ENCODE assay signal across 15 cellular contexts in genomic region chr1:161206411-161207140, GRCh38. TPM values are rescaled to one million over a fixed set of nuclear protein-coding genes. Genes with fewer than 3 reads are reported as not detected.
DNase-seq lines count a peak whose midpoint lies in the region; ATAC-seq, FAIRE-seq and TF ChIP-seq lines count a peak whose summit lies in the region.
"Had no signal": no experiment of that assay in that cellular context is flagged by ENCODE, and none has a peak within 500 bp of the region (broad histone marks: within the 10 kb centered on the region; RNA-seq: fewer than 3 reads in every experiment).

No MANE protein-coding gene starts in this region.

- no peak overlapping the region for H3K4me3 Mint-ChIP-seq in activated CD4-positive, alpha-beta T cell treated with anti-CD3 and anti-CD28 coated beads for 36 hours
- no peak overlapping the region for H3K4me3 Mint-ChIP-seq in activated T-cell treated with anti-CD3 and anti-CD28 coated beads, Interleukin-2, amount 50 U/mL, for 4 hours

- peaks cover 53% of the 10 kb centered on the region for H3K36me3 Mint-ChIP-seq in activated CD4-positive, alpha-beta T cell treated with anti-CD3 and anti-CD28 coated beads for 36 hours (ENCODE audit: low read depth)
- H3K36me3 Mint-ChIP-seq in activated T-cell treated with anti-CD3 and anti-CD28 coated beads, Interleukin-2, amount 50 U/mL, for 4 hours (ENCODE audit: insufficient read depth), result peaks cover 30% of the 10 kb centered on the region

- peak overlapping the region; percentile 15 for H3K27ac Mint-ChIP-seq in activated CD4-positive, alpha-beta T cell treated with anti-CD3 and anti-CD28 coated beads for 36 hours

- no peaks in the 10 kb centered on the region for H3K9me3 Mint-ChIP-seq in activated CD4-positive, alpha-beta T cell treated with anti-CD3 and anti-CD28 coated beads for 36 hours (ENCODE audit: low read depth)
- H3K9me3 Mint-ChIP-seq in activated T-cell treated with anti-CD3 and anti-CD28 coated beads, Interleukin-2, amount 50 U/mL, for 4 hours, result no peaks in the 10 kb centered on the region

- H3K4me1 ChIP-seq in colonic mucosa (no peaks in the 10 kb centered on the region), kidney (ENCODE audit: control insufficient read depth in 1 of 2, insufficient read depth in 1 of 2, low read depth in 1 of 2, low read length in 2 of 2) (peaks cover 20 to 23% of the 10 kb centered on the region in 2 donors), stomach smooth muscle (ENCODE audit: control insufficient read depth, insufficient read depth, low read length) (peaks cover 15% of the 10 kb centered on the region)

- H3K36me3 ChIP-seq in colonic mucosa, result peaks cover 11% of the 10 kb centered on the region
- H3K36me3 ChIP-seq in kidney (ENCODE audit: control insufficient read depth in 1 of 2, insufficient read depth in 2 of 2, low read length in 2 of 2), result peaks cover 25 to 55% of the 10 kb centered on the region in 2 donors
- H3K36me3 ChIP-seq in stomach smooth muscle (ENCODE audit: control insufficient read depth in 2 of 2, insufficient read depth in 2 of 2, low read length in 2 of 2), result peaks cover 31 to 43% of the 10 kb centered on the region in 2 donors

- H3K27me3 Mint-ChIP-seq in activated CD4-positive, alpha-beta T cell treated with anti-CD3 and anti-CD28 coated beads for 36 hours, result no peaks in the 10 kb centered on the region
- H3K27me3 Mint-ChIP-seq in activated T-cell treated with anti-CD3 and anti-CD28 coated beads, Interleukin-2, amount 50 U/mL, for 4 hours (ENCODE audit: low read depth), result no peaks in the 10 kb centered on the region

- ATAC-seq in activated CD4-positive, alpha-beta T cell treated with anti-CD3 and anti-CD28 coated beads for 36 hours, result no peak
- ATAC-seq in GM18517 (IDR thresholded peaks at IDR 0.05; ENCODE audit: unreplicated experiment), result no peak
- no peak for ATAC-seq in activated T-cell treated with anti-CD3 and anti-CD28 coated beads, Interleukin-2, amount 50 U/mL, for 4 hours

- H3K4me3 ChIP-seq in colonic mucosa, result no peak overlapping the region
- H3K4me3 ChIP-seq in kidney (ENCODE audit: low read length in 2 of 2), result no peak overlapping the region
- H3K4me3 ChIP-seq in stomach smooth muscle (ENCODE audit: low read length in 2 of 2), result no peak overlapping the region

- H3K9ac ChIP-seq in colonic mucosa (ENCODE audit: low read depth in 2 of 2, low read length in 2 of 2) (peak overlapping the region in 1 of 2 donors; percentile 51), kidney (ENCODE audit: low read length in 2 of 2) (peak overlapping the region in 1 of 2 donors; percentile 42), stomach smooth muscle (ENCODE audit: low read length in 2 of 2) (peak overlapping the region; percentile 13 to 42)

- peak overlapping the region; percentile 44 for H3K27ac ChIP-seq in colonic mucosa
- peak overlapping the region; percentile 74 to 92 for H3K27ac ChIP-seq in kidney (ENCODE audit: low read depth in 2 of 2, low read length in 2 of 2)
- peak overlapping the region; percentile 69 for H3K27ac ChIP-seq in stomach smooth muscle (ENCODE audit: low read length)

- peaks cover 41% of the 10 kb centered on the region for H3K4me1 Mint-ChIP-seq in activated CD4-positive, alpha-beta T cell treated with anti-CD3 and anti-CD28 coated beads for 36 hours
- peaks cover 53% of the 10 kb centered on the region for H3K4me1 Mint-ChIP-seq in activated T-cell treated with anti-CD3 and anti-CD28 coated beads, Interleukin-2, amount 50 U/mL, for 4 hours (ENCODE audit: low read depth)

- POLR2A ChIA-PET in activated CD4-positive, alpha-beta T cell treated with anti-CD3 and anti-CD28 coated beads for 36 hours (lab: Charles Lee), result no interaction called here

- FAIRE-seq in kidney (lab: Jason Lieb, UNC), result no peak
- FAIRE-seq: bronchial epithelial cell had no signal

- TF ChIP-seq CTCF in colonic mucosa (IDR thresholded peaks at IDR 0.05) (no peak), kidney (IDR thresholded peaks at IDR 0.05; ENCODE audit: borderline replicate concordance, extremely low read depth, insufficient read depth) (no peak)

- H3K9me3 ChIP-seq in colonic mucosa (no peaks in the 10 kb centered on the region), kidney (ENCODE audit: control insufficient read depth in 1 of 2, low read length in 2 of 2) (no peaks in the 10 kb centered on the region), stomach smooth muscle (ENCODE audit: control insufficient read depth in 2 of 2, low read length in 2 of 2) (no peaks in the 10 kb centered on the region)
- H3K9me3 ChIP-seq: Caco-2 had no signal

- intact Hi-C loops in activated CD4-positive, alpha-beta T cell treated with anti-CD3 and anti-CD28 coated beads for 36 hours (cut with DNase I, micrococcal nuclease), result no loop called here
- intact Hi-C loops in colonic mucosa (cut with DNase I) (no loop called here), kidney (cut with DNase I) (no loop called here)

- H3K27me3 ChIP-seq in colonic mucosa (no peaks in the 10 kb centered on the region), stomach smooth muscle (ENCODE audit: control insufficient read depth in 1 of 2, insufficient read depth in 2 of 2, low read length in 2 of 2) (no peaks in the 10 kb centered on the region)

- DNase-seq in activated CD4-positive, alpha-beta T cell treated with anti-CD3 and anti-CD28 coated beads for 36 hours, result no peak
- DNase-seq in activated CD4-positive, alpha-beta T cell treated with anti-CD3 and anti-CD28 coated beads for 1 hour, result no peak
- no peak for DNase-seq in colonic mucosa
- peak; percentile 35 for DNase-seq in kidney
- no peak for DNase-seq in middle frontal gyrus (ENCODE audit: extremely low spot score, low spot score)
- DNase-seq in activated T-cell treated with anti-CD3 and anti-CD28 coated beads, Interleukin-2, amount 50 U/mL, for 4 hours, result no peak
- DNase-seq: 8988T, Caco-2, foreskin melanocyte, NCI-H2227 treated with DMSO at 0.1 percent for 48 hours had no signal

- CTCF ChIA-PET in activated CD4-positive, alpha-beta T cell treated with anti-CD3 and anti-CD28 coated beads for 36 hours (lab: Charles Lee), result interaction anchor here (0.5 to 7.2 kb wide), 13 partner anchors 9 to 233 kb away, joined by 3 to 89 read pairs (median 3); partner anchors contain the start of genes APOA2, FCER1G, PPOX and TOMM40L

RNA-seq across cellular contexts. Expression of gene NDUFS2, which starts 4.4 kb away (rescaled TPM):
- 10 to 100 TPM; 71.8 to 92.0 TPM for total RNA-seq in activated CD4-positive, alpha-beta T cell treated with anti-CD3 and anti-CD28 coated beads for 36 hours
- 100 to 1,000 TPM; 167 to 169 TPM for total RNA-seq in colonic mucosa
- 92.7 TPM for total RNA-seq in kidney
- 197 TPM for polyA plus RNA-seq in kidney (ENCODE audit: insufficient read depth, low read depth, low replicate concordance)
- 10 to 100 TPM; 70.7 to 80.5 (median 73.2) TPM for total RNA-seq in activated T-cell treated with anti-CD3 and anti-CD28 coated beads, Interleukin-2, amount 50 U/mL, for 4 hours

RNA-seq across cellular contexts. Expression of gene ADAMTS4, which starts 7.7 kb away (rescaled TPM):
- total RNA-seq in activated CD4-positive, alpha-beta T cell treated with anti-CD3 and anti-CD28 coated beads for 36 hours, result under 1 TPM; 0.40 to 0.71 TPM
- 10 to 100 TPM in 1 of 2 donors, under 1 TPM in 1; 0.57 to 14.0 TPM for total RNA-seq in colonic mucosa
- total RNA-seq in kidney, result 14.0 TPM
- polyA plus RNA-seq in kidney (ENCODE audit: insufficient read depth, low read depth, low replicate concordance), result 0.26 TPM
- 1 to 10 TPM in 1 of 3 donors, under 1 TPM in 2; 0.34 to 1.1 (median 0.63) TPM for total RNA-seq in activated T-cell treated with anti-CD3 and anti-CD28 coated beads, Interleukin-2, amount 50 U/mL, for 4 hours

RNA-seq across cellular contexts. Expression of gene FCER1G, which starts 8.5 kb away (rescaled TPM):
- total RNA-seq in activated CD4-positive, alpha-beta T cell treated with anti-CD3 and anti-CD28 coated beads for 36 hours, result 1 to 10 TPM in 1 of 2 experiments, under 1 TPM in 1; 0.98 to 2.2 TPM
- total RNA-seq in colonic mucosa (10 to 100 TPM in 1 of 2 donors, 1 to 10 TPM in 1; 6.6 to 16.0 TPM), kidney (43.4 TPM)
- polyA plus RNA-seq in kidney (ENCODE audit: insufficient read depth, low read depth, low replicate concordance), result 38.9 TPM
- total RNA-seq in activated T-cell treated with anti-CD3 and anti-CD28 coated beads, Interleukin-2, amount 50 U/mL, for 4 hours, result 1 to 10 TPM in 1 of 3 donors, under 1 TPM in 1, not detected in 1; 0.83 to 1.4 TPM
- total RNA-seq: RPMI7951 had no signal

RNA-seq across cellular contexts. Expression of gene APOA2, which starts 16.9 kb away (rescaled TPM):
- total RNA-seq in activated CD4-positive, alpha-beta T cell treated with anti-CD3 and anti-CD28 coated beads for 36 hours, result not detected
- total RNA-seq in colonic mucosa, result 1 to 10 TPM in 1 of 2 donors, not detected in 1; 5.1 TPM
- not detected for total RNA-seq in kidney
- polyA plus RNA-seq in kidney (ENCODE audit: insufficient read depth, low read depth, low replicate concordance), result not detected
- 1 to 10 TPM; 1.1 to 2.0 (median 2.0) TPM for total RNA-seq in activated T-cell treated with anti-CD3 and anti-CD28 coated beads, Interleukin-2, amount 50 U/mL, for 4 hours
- total RNA-seq: bronchial epithelial cell, posterior vena cava, RPMI7951 had no signal

RNA-seq across cellular contexts. Expression of gene TOMM40L, which starts 19.3 kb away (rescaled TPM):
- total RNA-seq in activated CD4-positive, alpha-beta T cell treated with anti-CD3 and anti-CD28 coated beads for 36 hours, result 10 to 100 TPM; 12.3 to 13.2 TPM
- 10 to 100 TPM; 16.6 to 23.1 TPM for total RNA-seq in colonic mucosa
- 12.1 TPM for total RNA-seq in kidney
- 29.0 TPM for polyA plus RNA-seq in kidney (ENCODE audit: insufficient read depth, low read depth, low replicate concordance)
- 10 to 100 TPM; 23.8 to 29.8 (median 25.5) TPM for total RNA-seq in activated T-cell treated with anti-CD3 and anti-CD28 coated beads, Interleukin-2, amount 50 U/mL, for 4 hours
